In the genomic region with DNA sequence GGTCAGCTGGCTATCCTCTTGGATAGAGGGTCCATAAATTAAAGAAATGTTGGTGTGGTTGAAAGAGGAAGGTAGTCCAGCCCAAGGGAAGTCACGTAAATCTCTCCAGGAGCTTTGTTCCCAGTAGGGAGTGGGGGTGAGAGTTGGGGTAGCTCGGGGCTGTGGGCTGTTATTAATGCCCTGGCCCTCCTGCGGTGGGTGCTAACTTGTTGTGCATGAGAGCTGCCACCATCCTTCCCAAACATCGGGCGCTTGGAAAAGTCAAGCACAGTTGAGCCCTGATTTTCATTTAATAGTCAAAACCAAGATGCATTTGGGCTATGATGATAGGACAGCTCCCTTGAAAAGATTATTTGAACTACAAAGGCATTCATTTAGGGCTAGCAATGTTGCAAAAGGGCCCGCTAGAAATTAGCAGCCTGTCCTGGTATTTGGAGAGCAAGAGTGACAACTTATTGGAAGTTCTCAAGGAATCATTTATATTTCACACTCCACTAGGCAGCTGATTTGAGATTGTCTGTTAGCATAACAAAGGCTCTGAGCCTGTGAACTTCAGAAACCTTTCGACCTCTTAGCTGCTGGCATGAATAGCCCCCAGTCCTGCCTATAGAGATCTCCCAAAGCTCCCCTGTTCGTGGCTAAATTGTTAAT, we compare ENCODE assay signal across 1 cellular context.
TF ChIP-seq lines count a peak whose summit lies in the region.

No MANE protein-coding gene starts in this region.

TF ChIP-seq in GM23338, 12 proteins besides CTCF, POLR2A, EP300 and RAD21 (continued from another document):
- TF ChIP-seq ZNF462 (CRISPR knock-in tag; IDR thresholded peaks at IDR 0.05) (no peak), EZH2 (IDR thresholded peaks at IDR 0.05; ENCODE audit: low read depth, unreplicated experiment) (no peak), EZH2phosphoT487 (IDR thresholded peaks at IDR 0.05; ENCODE audit: unreplicated experiment) (no peak), POLR2AphosphoS5 (IDR thresholded peaks at IDR 0.05; ENCODE audit: low read depth) (no peak), ZNF114 (CRISPR knock-in tag; IDR thresholded peaks at IDR 0.05) (no peak), ZNF331 (CRISPR knock-in tag; IDR thresholded peaks at IDR 0.05; ENCODE audit: low read depth) (no peak), STAT1 (IDR thresholded peaks at IDR 0.05; ENCODE audit: unreplicated experiment) (no peak), JUNB (IDR thresholded peaks at IDR 0.05; ENCODE audit: unreplicated experiment) (no peak), NANOG (IDR thresholded peaks at IDR 0.05; ENCODE audit: borderline replicate concordance) (no peak)
- TF ChIP-seq, protein P1, sequence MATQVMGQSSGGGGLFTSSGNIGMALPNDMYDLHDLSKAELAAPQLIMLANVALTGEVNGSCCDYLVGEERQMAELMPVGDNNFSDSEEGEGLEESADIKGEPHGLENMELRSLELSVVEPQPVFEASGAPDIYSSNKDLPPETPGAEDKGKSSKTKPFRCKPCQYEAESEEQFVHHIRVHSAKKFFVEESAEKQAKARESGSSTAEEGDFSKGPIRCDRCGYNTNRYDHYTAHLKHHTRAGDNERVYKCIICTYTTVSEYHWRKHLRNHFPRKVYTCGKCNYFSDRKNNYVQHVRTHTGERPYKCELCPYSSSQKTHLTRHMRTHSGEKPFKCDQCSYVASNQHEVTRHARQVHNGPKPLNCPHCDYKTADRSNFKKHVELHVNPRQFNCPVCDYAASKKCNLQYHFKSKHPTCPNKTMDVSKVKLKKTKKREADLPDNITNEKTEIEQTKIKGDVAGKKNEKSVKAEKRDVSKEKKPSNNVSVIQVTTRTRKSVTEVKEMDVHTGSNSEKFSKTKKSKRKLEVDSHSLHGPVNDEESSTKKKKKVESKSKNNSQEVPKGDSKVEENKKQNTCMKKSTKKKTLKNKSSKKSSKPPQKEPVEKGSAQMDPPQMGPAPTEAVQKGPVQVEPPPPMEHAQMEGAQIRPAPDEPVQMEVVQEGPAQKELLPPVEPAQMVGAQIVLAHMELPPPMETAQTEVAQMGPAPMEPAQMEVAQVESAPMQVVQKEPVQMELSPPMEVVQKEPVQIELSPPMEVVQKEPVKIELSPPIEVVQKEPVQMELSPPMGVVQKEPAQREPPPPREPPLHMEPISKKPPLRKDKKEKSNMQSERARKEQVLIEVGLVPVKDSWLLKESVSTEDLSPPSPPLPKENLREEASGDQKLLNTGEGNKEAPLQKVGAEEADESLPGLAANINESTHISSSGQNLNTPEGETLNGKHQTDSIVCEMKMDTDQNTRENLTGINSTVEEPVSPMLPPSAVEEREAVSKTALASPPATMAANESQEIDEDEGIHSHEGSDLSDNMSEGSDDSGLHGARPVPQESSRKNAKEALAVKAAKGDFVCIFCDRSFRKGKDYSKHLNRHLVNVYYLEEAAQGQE (IDR thresholded peaks at IDR 0.05; ENCODE audit: unreplicated experiment), result no peak
- TF ChIP-seq, protein P2, sequence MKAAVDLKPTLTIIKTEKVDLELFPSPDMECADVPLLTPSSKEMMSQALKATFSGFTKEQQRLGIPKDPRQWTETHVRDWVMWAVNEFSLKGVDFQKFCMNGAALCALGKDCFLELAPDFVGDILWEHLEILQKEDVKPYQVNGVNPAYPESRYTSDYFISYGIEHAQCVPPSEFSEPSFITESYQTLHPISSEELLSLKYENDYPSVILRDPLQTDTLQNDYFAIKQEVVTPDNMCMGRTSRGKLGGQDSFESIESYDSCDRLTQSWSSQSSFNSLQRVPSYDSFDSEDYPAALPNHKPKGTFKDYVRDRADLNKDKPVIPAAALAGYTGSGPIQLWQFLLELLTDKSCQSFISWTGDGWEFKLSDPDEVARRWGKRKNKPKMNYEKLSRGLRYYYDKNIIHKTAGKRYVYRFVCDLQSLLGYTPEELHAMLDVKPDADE (IDR thresholded peaks at IDR 0.05), result no peak
